11 cellular contexts compared by ENCODE assay signal in the genomic region with DNA sequence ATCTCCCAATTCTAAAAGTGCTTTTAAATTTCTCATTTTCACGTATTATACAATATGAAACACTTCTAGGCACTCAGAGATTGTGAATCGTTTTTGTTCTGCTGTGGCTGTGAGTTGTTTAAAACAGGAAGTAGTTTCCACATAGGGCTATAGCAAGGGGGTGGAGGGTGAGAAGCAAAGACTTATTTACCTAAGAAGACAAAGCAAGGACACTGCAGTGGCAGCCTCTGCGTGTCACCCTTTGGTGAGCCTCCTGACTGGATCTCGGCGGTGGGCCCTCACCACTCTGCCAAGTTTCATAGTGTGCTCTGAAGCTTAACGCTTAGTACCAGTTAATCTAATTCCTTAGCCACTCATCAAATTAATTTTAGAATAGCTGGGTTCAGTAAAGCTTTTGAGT. TPM values are rescaled to one million over a fixed set of nuclear protein-coding genes. Genes with fewer than 3 reads are reported as not detected.
DNase-seq lines count a peak whose midpoint lies in the region; ATAC-seq, FAIRE-seq and TF ChIP-seq lines count a peak whose summit lies in the region.
"Had no signal": no experiment of that assay in that cellular context is flagged by ENCODE, and none has a peak within 500 bp of the region (broad histone marks: within the 10 kb centered on the region; RNA-seq: fewer than 3 reads in every experiment).

No MANE protein-coding gene starts in this region.

- no peak for TF ChIP-seq CTCF in choroid plexus epithelial cell (conservative IDR thresholded peaks at IDR 0.05; ENCODE audit: low read depth, low read length)

- peak; percentile 86 for FAIRE-seq in GM12892 (lab: Jason Lieb, UNC)
- FAIRE-seq in urothelium cell line (lab: Jason Lieb, UNC): no peak
- FAIRE-seq: islet of Langerhans had no signal

- peak; percentile 78 for ATAC-seq in GM21423 (IDR thresholded peaks at IDR 0.05; ENCODE audit: unreplicated experiment)
- ATAC-seq in HG03565 (IDR thresholded peaks at IDR 0.05; ENCODE audit: unreplicated experiment): peak; percentile 82
- ATAC-seq: HCT116 had no signal

- no peak overlapping the region for H3K4me3 ChIP-seq in choroid plexus epithelial cell (ENCODE audit: low read depth, low read length)

- no peak for TF ChIP-seq POLR2A in GM12892 (IDR thresholded peaks at IDR 0.05; ENCODE audit: low read depth, low read length)

- DNase-seq in GM12892 (ENCODE audit: insufficient read length): no peak
- peak; percentile 18 for DNase-seq in choroid plexus epithelial cell (ENCODE audit: low read depth)
- no peak for DNase-seq in urothelium cell line (ENCODE audit: low spot score)
- DNase-seq in activated CD8-positive, alpha-beta memory T cell treated with anti-CD3 and anti-CD28 coated beads, Interleukin-2, amount 50 U/mL, for 4 hours: no peak
- no peak for DNase-seq in NCI-H1105 treated with DMSO at 0.1 percent for 48 hours (lab: John Stamatoyannopoulos, UW)
- DNase-seq in NCI-H524 treated with DMSO at 0.1 percent for 48 hours (lab: John Stamatoyannopoulos, UW): no peak
- DNase-seq: activated T-cell treated with anti-CD3 and anti-CD28 coated beads, Interleukin-2, amount 50 U/mL, for 72 hours had no signal

RNA-seq across cellular contexts. Expression of gene TNFSF13B, which starts 56.8 kb away (rescaled TPM):
- 5.2 TPM for polyA plus RNA-seq in GM12892 (2012; ENCODE audit: missing spikeins)
